In the genomic region with DNA sequence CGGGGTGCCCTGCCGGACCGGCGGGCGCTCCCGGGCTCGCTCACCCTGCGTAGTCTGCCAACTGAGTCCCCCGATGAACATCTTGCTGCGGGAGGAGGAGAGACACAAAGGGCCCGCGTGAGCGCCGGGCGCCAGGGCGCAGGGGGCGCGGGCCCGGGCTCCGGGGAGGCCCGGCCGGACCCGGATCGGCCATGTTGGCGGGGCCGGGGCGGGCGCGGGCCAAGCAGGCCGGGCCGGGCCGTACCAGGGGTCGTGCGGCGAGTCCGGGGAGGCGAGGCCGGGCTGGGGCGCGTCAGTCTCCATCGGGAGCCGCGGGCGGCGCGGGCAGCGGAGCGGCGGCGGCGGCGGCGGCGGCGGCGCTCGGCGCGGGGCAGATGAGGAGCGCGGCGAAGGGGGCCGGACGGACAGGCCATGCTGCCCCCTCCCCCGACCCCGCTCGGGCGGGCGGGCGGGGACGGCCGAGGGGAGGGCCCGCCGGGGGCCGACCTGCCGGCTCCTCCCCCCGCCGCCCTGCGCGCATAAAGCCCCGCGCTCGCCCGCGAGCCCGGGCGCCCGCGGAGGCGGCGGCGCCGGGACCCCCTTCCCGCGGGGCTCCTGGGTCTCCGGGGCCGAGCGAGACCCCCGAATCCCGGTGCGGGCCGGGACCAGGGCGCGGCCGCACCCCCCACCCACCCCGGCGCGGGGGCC, we compare ENCODE assay signal across 1 cellular context.
TF ChIP-seq lines count a peak whose summit lies in the region.

A gene (minus strand): TSS at position 376 of the 687 bp plus-strand sequence. CDS start 73 bp downstream, at position 303.

TF ChIP-seq in IMR-90, 13 proteins besides CTCF, POLR2A, EP300 and RAD21 (continued from another document):
- TF ChIP-seq, protein P1, sequence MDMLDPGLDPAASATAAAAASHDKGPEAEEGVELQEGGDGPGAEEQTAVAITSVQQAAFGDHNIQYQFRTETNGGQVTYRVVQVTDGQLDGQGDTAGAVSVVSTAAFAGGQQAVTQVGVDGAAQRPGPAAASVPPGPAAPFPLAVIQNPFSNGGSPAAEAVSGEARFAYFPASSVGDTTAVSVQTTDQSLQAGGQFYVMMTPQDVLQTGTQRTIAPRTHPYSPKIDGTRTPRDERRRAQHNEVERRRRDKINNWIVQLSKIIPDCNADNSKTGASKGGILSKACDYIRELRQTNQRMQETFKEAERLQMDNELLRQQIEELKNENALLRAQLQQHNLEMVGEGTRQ (IDR thresholded peaks at IDR 0.05; ENCODE audit: low read depth, low read length), result no peak
- TF ChIP-seq RCOR1 (IDR thresholded peaks at IDR 0.05; ENCODE audit: insufficient replicate concordance, low read length), result no peak
